In the genomic region with DNA sequence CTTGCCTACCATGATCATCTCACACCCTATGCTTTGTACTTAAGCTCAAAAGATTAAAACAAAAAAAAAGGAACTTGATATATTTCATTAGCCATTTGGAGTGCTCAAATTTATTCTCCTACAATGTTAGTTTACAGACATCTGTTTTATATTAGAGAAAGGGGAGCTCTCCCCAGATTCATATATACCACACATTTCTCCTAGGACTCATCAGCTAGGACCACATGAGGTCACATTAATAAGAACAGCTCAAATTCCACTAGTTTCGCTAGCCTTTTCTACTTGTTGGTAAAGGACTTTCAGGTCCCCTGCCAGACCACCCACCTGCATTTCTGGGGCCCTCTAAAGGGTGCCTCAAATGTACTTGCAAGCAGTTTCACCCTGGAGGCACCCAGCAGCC, we compare ENCODE assay signal across 19 cellular contexts.
DNase-seq lines count a peak whose midpoint lies in the region; ATAC-seq and TF ChIP-seq lines count a peak whose summit lies in the region.
"Had no signal": no experiment of that assay in that cellular context is flagged by ENCODE, and none has a peak within 500 bp of the region (broad histone marks: within the 10 kb centered on the region; RNA-seq: fewer than 3 reads in every experiment).

No MANE protein-coding gene starts in this region.

- H2BK20ac ChIP-seq in IMR-90 (ENCODE audit: low read depth, low read length), result peak overlapping the region; percentile 71; the same call in 1 of the 2 replicates

- H2AK9ac ChIP-seq in IMR-90 (replicated peaks; ENCODE audit: low read depth, low read length, poor library complexity), result no peak overlapping the region

- peak overlapping the region; percentile 58 for H3K18ac ChIP-seq in IMR-90 (ENCODE audit: low read depth, low read length)
- no peak overlapping the region for H3K18ac ChIP-seq in mesenchymal stem cell (ENCODE audit: low read depth in 1 of 2, low read length in 2 of 2)

- H3K4me3 ChIP-seq in AG10803 (ENCODE audit: low read length) (no peak overlapping the region), IMR-90 (ENCODE audit: insufficient read depth, low read depth, low read length) (no peak overlapping the region), mesenchymal stem cell (ENCODE audit: insufficient read depth in 1 of 2, low read depth in 1 of 2, low read length in 2 of 2) (no peak overlapping the region)

- TF ChIP-seq CTCF in AG10803 (conservative IDR thresholded peaks at IDR 0.05; ENCODE audit: low read length), result no peak
- TF ChIP-seq CTCF in IMR-90 (conservative IDR thresholded peaks at IDR 0.05; ENCODE audit: low read depth, low read length), result no peak

- H3K79me1 ChIP-seq in IMR-90 (ENCODE audit: low read depth in 1 of 2, low read length in 2 of 2) (peaks cover 0 to 8% of the 10 kb centered on the region in 2 experiments; a peak in 1 of 4 replicates), mesenchymal stem cell (replicated peaks; ENCODE audit: low read length, poor library complexity, severe bottlenecking) (no peaks in the 10 kb centered on the region)

- H3K9me1 ChIP-seq in IMR-90 (ENCODE audit: insufficient read depth, low read length), result peaks cover 4% of the 10 kb centered on the region; the same call in 1 of the 2 replicates

- H3K36me3 ChIP-seq in IMR-90 (ENCODE audit: control insufficient read depth, insufficient read depth, low read length) (no peaks in the 10 kb centered on the region), mesenchymal stem cell (ENCODE audit: control insufficient read depth in 1 of 2, insufficient read depth in 2 of 2, low read depth in 1 of 2, low read length in 2 of 2) (no peaks in the 10 kb centered on the region)

- BruUV-seq in IMR-90 (replicated peaks; lab: Mats Ljungman, UMichigan), result no TSS peak

- H2BK5ac ChIP-seq in IMR-90 (ENCODE audit: low read depth, low read length, poor library complexity, severe bottlenecking), result no peak overlapping the region
- no peak overlapping the region for H2BK5ac ChIP-seq in mesenchymal stem cell (ENCODE audit: low read depth, low read length, poor library complexity, severe bottlenecking)

- no peak overlapping the region for H3K23ac ChIP-seq in IMR-90 (ENCODE audit: low read depth, low read length)
- H3K23ac ChIP-seq in mesenchymal stem cell (ENCODE audit: low read length in 2 of 2), result no peak overlapping the region

- no peak overlapping the region for H3K9ac ChIP-seq in IMR-90 (ENCODE audit: low read depth, low read length)
- H3K9ac ChIP-seq in mesenchymal stem cell (ENCODE audit: low read length), result no peak overlapping the region
- H3K9ac ChIP-seq: KMS-11 had no signal

- no peak overlapping the region for H2AFZ ChIP-seq in IMR-90 (replicated peaks; ENCODE audit: low read length, poor library complexity)
- no peak overlapping the region for H2AFZ ChIP-seq in mesenchymal stem cell (ENCODE audit: low read depth, low read length)

- WGBS in IMR-90 (ENCODE audit: extremely low coverage in 2 of 2, insufficient read length in 1 of 2), 2 experiments, result 83% methylated on average over 1 of the region's 1 CpG; no CpG with 5 or more reads in 1 of the 2 experiments
- 98% methylated on average over 1 of the region's 1 CpG for WGBS in mesenchymal stem cell

- H2BK15ac ChIP-seq in IMR-90 (ENCODE audit: low read depth, low read length) (peak overlapping the region; percentile 98; the same call in 2 of the 3 replicates), mesenchymal stem cell (ENCODE audit: low read depth, poor library complexity, severe bottlenecking) (no peak overlapping the region)

- intact Hi-C loops in IMR-90 (cut with micrococcal nuclease), result no loop called here

- CTCF ChIA-PET in IMR-90 (lab: Yijun Ruan, JAX), result interaction anchor here (0.5 to 0.7 kb wide), 3 partner anchors 103 to 162 kb away, joined by 3 to 4 read pairs (median 3); no protein-coding TSS in a partner anchor

- H4K91ac ChIP-seq in IMR-90 (ENCODE audit: insufficient read depth, low read depth, low read length), result peak overlapping the region; percentile 2; the same call in 1 of the 2 replicates
- H4K91ac ChIP-seq in mesenchymal stem cell (ENCODE audit: low read length), result no peak overlapping the region

- POLR2A ChIA-PET in IMR-90 (lab: Charles Lee; ENCODE audit: unreplicated experiment), result interaction anchor here (0.5 to 0.6 kb wide), 2 partner anchors 8 to 832 kb away, joined by 3 read pairs; no protein-coding TSS in a partner anchor

- H3K27ac ChIP-seq in IMR-90 (ENCODE audit: insufficient read depth, low read length) (peak overlapping the region; percentile 12; the same call in 1 of the 2 replicates), mesenchymal stem cell (ENCODE audit: low read length, poor library complexity, severe bottlenecking) (no peak overlapping the region)
- H3K27ac ChIP-seq: KMS-11 had no signal

- dilution Hi-C loops in IMR-90 (cut with HindIII; ENCODE audit: low sequenced_read_pairs, unreplicated experiment), result no loop called here

- H3K9me3 ChIP-seq in IMR-90 (ENCODE audit: control insufficient read depth, insufficient read depth, low read length), result 0 out of 2 replicates have a peak, but pooled peaks cover 2% of the 10 kb centered on the region
- no peaks in the 10 kb centered on the region for H3K9me3 ChIP-seq in mesenchymal stem cell (ENCODE audit: control insufficient read depth, low read length)

- peak overlapping the region; percentile 0; the same call in 1 of the 2 replicates for H4K5ac ChIP-seq in IMR-90 (ENCODE audit: low read depth, low read length)

- peak overlapping the region; percentile 16; the same call in 1 of the 2 replicates for H3K4ac ChIP-seq in IMR-90 (ENCODE audit: low read depth, low read length)
- no peak overlapping the region for H3K4ac ChIP-seq in mesenchymal stem cell (ENCODE audit: low read depth in 1 of 2, low read length in 2 of 2)

- H3K56ac ChIP-seq in IMR-90 (ENCODE audit: extremely low read depth, insufficient read depth, low read length), result no peak overlapping the region

- DNase-seq in AG10803 (ENCODE audit: low read depth) (peak; percentile 46), IMR-90 (peak; percentile 66), brain pericyte (ENCODE audit: low read depth, low spot score) (peak; percentile 56), mesenchymal stem cell (no peak), NCI-H524 (lab: John Stamatoyannopoulos, UW) (no peak), CD1c-positive myeloid dendritic cell (ENCODE audit: extremely low spot score) (no peak)
- no peak for DNase-seq in central memory CD4-positive, alpha-beta T cell
- DNase-seq: Calu3; CD8-positive, alpha-beta T cell; DMS53; GOT3; NCI-H1417; NCI-H187; NCI-H2107; NCI-H510A; NCI-H774; SHP77 had no signal

- in situ Hi-C loops in IMR-90 (cut with MboI; ENCODE audit: low sequenced_read_pairs), result loop anchor here (25.0 kb wide), 1 partner anchor 724 kb away; no protein-coding TSS in a partner anchor

- H4K20me1 ChIP-seq in IMR-90 (ENCODE audit: insufficient read depth, low read length), result no peaks in the 10 kb centered on the region

- H4K8ac ChIP-seq in IMR-90 (ENCODE audit: low read depth in 2 of 2, low read length in 2 of 2) (peak overlapping the region; percentile 18 to 31; a peak in 1 of 4 replicates), mesenchymal stem cell (ENCODE audit: low read length) (peak overlapping the region; percentile 43)

- no peak for TF ChIP-seq RAD21 in IMR-90 (IDR thresholded peaks at IDR 0.05; ENCODE audit: low read length)

- H3K4me2 ChIP-seq in IMR-90 (ENCODE audit: low read depth, low read length) (no peak overlapping the region), mesenchymal stem cell (ENCODE audit: low read length, poor library complexity, severe bottlenecking) (no peak overlapping the region)
- H3K4me2 ChIP-seq: KMS-11 had no signal

- H2BK120ac ChIP-seq in IMR-90 (ENCODE audit: low read depth, low read length) (peak overlapping the region; percentile 78), mesenchymal stem cell (ENCODE audit: low read depth, low read length) (no peak overlapping the region)

- H3K4me1 ChIP-seq in IMR-90 (ENCODE audit: control insufficient read depth, insufficient read depth, low read length) (peaks cover 29% of the 10 kb centered on the region), mesenchymal stem cell (ENCODE audit: control insufficient read depth, insufficient read depth, low read depth, low read length) (peaks cover 1% of the 10 kb centered on the region)

- ATAC-seq in IMR-90 (ENCODE audit: low read depth), result no peak
- ATAC-seq in HG03097 (IDR thresholded peaks at IDR 0.05; ENCODE audit: low FRiP score, unreplicated experiment), result no peak
- ATAC-seq: CD8-positive, alpha-beta T cell had no signal

- H2AK5ac ChIP-seq in IMR-90 (ENCODE audit: low read depth, low read length) (peak overlapping the region; percentile 77; the same call in 1 of the 2 replicates), mesenchymal stem cell (ENCODE audit: low read length, severe bottlenecking) (peak overlapping the region; percentile 63)

- no peak for TF ChIP-seq POLR2A in IMR-90 (IDR thresholded peaks at IDR 0.05; ENCODE audit: low read depth, low read length)

- H3K27me3 ChIP-seq in IMR-90 (ENCODE audit: control insufficient read depth, insufficient read depth, low read length) (no peaks in the 10 kb centered on the region), mesenchymal stem cell (ENCODE audit: control insufficient read depth in 1 of 2, insufficient read depth in 1 of 2, low read length in 2 of 2) (no peaks in the 10 kb centered on the region)

- H3K14ac ChIP-seq in IMR-90 (replicated peaks; ENCODE audit: low read depth, low read length), result no peak overlapping the region
- H3K14ac ChIP-seq in mesenchymal stem cell (ENCODE audit: low read length in 2 of 2), result no peak overlapping the region

- peak overlapping the region; percentile 62 to 75 for H2BK12ac ChIP-seq in mesenchymal stem cell (ENCODE audit: low read length in 2 of 2)

TF ChIP-seq in IMR-90, 13 proteins besides CTCF, POLR2A, EP300 and RAD21 (continues in another document):
- no peak for TF ChIP-seq MAZ (IDR thresholded peaks at IDR 0.05; ENCODE audit: borderline replicate concordance, low read depth, low read length)
- TF ChIP-seq RFX5 (IDR thresholded peaks at IDR 0.05; ENCODE audit: low read depth, low read length), result no peak
- TF ChIP-seq MXI1 (IDR thresholded peaks at IDR 0.05; ENCODE audit: borderline replicate concordance, low read depth, low read length), result no peak
- no peak for TF ChIP-seq CEBPB (IDR thresholded peaks at IDR 0.05; ENCODE audit: low read depth, low read length)
- TF ChIP-seq CHD1 (IDR thresholded peaks at IDR 0.05; ENCODE audit: low read depth, low read length), result no peak
- TF ChIP-seq, protein P1, sequence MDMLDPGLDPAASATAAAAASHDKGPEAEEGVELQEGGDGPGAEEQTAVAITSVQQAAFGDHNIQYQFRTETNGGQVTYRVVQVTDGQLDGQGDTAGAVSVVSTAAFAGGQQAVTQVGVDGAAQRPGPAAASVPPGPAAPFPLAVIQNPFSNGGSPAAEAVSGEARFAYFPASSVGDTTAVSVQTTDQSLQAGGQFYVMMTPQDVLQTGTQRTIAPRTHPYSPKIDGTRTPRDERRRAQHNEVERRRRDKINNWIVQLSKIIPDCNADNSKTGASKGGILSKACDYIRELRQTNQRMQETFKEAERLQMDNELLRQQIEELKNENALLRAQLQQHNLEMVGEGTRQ (IDR thresholded peaks at IDR 0.05; ENCODE audit: low read depth, low read length), result no peak
- TF ChIP-seq MAFK (IDR thresholded peaks at IDR 0.05; ENCODE audit: low read depth, low read length), result no peak
- no peak for TF ChIP-seq NFE2L2 (IDR thresholded peaks at IDR 0.05; ENCODE audit: low read depth, low read length)
- no peak for TF ChIP-seq BHLHE40 (IDR thresholded peaks at IDR 0.05; ENCODE audit: low read depth, low read length)

Comparison
In these comparisons a context has a peak if more than half of its experiments do, and no peak if none do; other contexts are left out.
1. DNase-seq: peak in AG10803 (single experiment), IMR-90 (single experiment) and brain pericyte (single experiment); none in mesenchymal stem cell (single experiment), NCI-H524 (0 of 2), CD1c-positive myeloid dendritic cell (single experiment) and central memory CD4-positive, alpha-beta T cell (single experiment).